ENCODE assay signal across 21 cellular contexts in genomic region chr3:183310936-183311335, GRCh38. TPM values are rescaled to one million over a fixed set of nuclear protein-coding genes. Genes with fewer than 3 reads are reported as not detected.
DNase-seq lines count a peak whose midpoint lies in the region; ATAC-seq and TF ChIP-seq lines count a peak whose summit lies in the region.
"Had no signal": no experiment of that assay in that cellular context is flagged by ENCODE, and none has a peak within 500 bp of the region (broad histone marks: within the 10 kb centered on the region; RNA-seq: fewer than 3 reads in every experiment).

No MANE protein-coding gene starts in this region.

- intact Hi-C loops in activated CD4-positive, alpha-beta T cell treated with anti-CD3 and anti-CD28 coated beads, Interleukin-2, amount 10 ng/mL, durations not matched to agents 24 days and 14 days (cut with micrococcal nuclease) = no loop called here

- peak; percentile 33 for DNase-seq in activated CD8-positive, alpha-beta memory T cell treated with anti-CD3 and anti-CD28 coated beads for 24 hours
- no peak for DNase-seq in activated CD8-positive, alpha-beta memory T cell treated with anti-CD3 and anti-CD28 coated beads, Interleukin-2, amount 50 U/mL, for 4 hours
- DNase-seq in MM.1S (peak; percentile 79), NCI-H146 treated with DMSO at 0.1 percent for 48 hours (lab: John Stamatoyannopoulos, UW; ENCODE audit: unreplicated experiment) (peak; percentile 52), MV-4-11 (lab: John Stamatoyannopoulos, UW) (no peak), GM19238 (ENCODE audit: insufficient read length, low spot score) (no peak)
- DNase-seq in activated CD4-positive, alpha-beta T cell treated with anti-CD3 and anti-CD28 coated beads, Interleukin-2, amount 10 ng/mL, durations not matched to agents 24 days and 14 days = no peak
- DNase-seq: AML-193; Caco-2; Calu3; CD4-positive, alpha-beta T cell; CD8-positive, alpha-beta T cell; DMS79 treated with DMSO at 0.1 percent for 48 hours; GF-D8 had no signal

- H3K9me2 ChIP-seq in MM.1S (replicated peaks; ENCODE audit: insufficient read depth, low read length) = no peaks in the 10 kb centered on the region

- H3F3A ChIP-seq in MM.1S (ENCODE audit: insufficient read depth, low read length) = peaks cover 26% of the 10 kb centered on the region

- no peaks in the 10 kb centered on the region for H3K36me3 ChIP-seq in MM.1S (replicated peaks; ENCODE audit: insufficient read depth, low read length)

- H3K27me3 ChIP-seq in MM.1S (replicated peaks; ENCODE audit: insufficient read depth, low read length) = no peaks in the 10 kb centered on the region
- H3K27me3 ChIP-seq: BLaER1 treated with 17β-estradiol and CSF1 and Interleukin-3, amounts not matched to agents 10 nM and 100 nM had no signal

- H3K4me3 Mint-ChIP-seq in activated CD4-positive, alpha-beta T cell treated with anti-CD3 and anti-CD28 coated beads, Interleukin-2, amount 10 ng/mL, durations not matched to agents 24 days and 14 days = no peak overlapping the region
- H3K4me3 Mint-ChIP-seq: B cell; CD4-positive, alpha-beta T cell; CD8-positive, alpha-beta T cell had no signal

- ATAC-seq in esophagus mucosa = peak; percentile 24
- ATAC-seq: A549; CD8-positive, alpha-beta T cell; GM12878 had no signal

- peaks cover 23% of the 10 kb centered on the region for H3K4me1 ChIP-seq in MM.1S (ENCODE audit: low read length)

- H3K27ac Mint-ChIP-seq in activated CD4-positive, alpha-beta T cell treated with anti-CD3 and anti-CD28 coated beads, Interleukin-2, amount 10 ng/mL, durations not matched to agents 24 days and 14 days = no peak overlapping the region
- H3K27ac Mint-ChIP-seq: B cell; CD4-positive, alpha-beta T cell; CD8-positive, alpha-beta T cell had no signal

- H4K20me1 ChIP-seq in MM.1S (ENCODE audit: insufficient read depth, low read length) = no peaks in the 10 kb centered on the region
- H4K20me1 ChIP-seq: BLaER1 treated with 17β-estradiol and CSF1 and Interleukin-3, amounts not matched to agents 10 nM and 100 nM had no signal

- no peak overlapping the region for H3K9ac ChIP-seq in MM.1S (ENCODE audit: low read length)
- H3K9ac ChIP-seq: BLaER1 treated with 17β-estradiol and CSF1 and Interleukin-3, amounts not matched to agents 10 nM and 100 nM had no signal

- H3K9me3 ChIP-seq in MM.1S (replicated peaks; ENCODE audit: insufficient read depth, low read length) = no peaks in the 10 kb centered on the region
- H3K9me3 ChIP-seq: A549; BLaER1 treated with 17β-estradiol and CSF1 and Interleukin-3, amounts not matched to agents 10 nM and 100 nM had no signal

- H2AFZ ChIP-seq in MM.1S (ENCODE audit: low read length) = no peak overlapping the region

- peaks cover 29% of the 10 kb centered on the region for H3K4me1 Mint-ChIP-seq in activated CD4-positive, alpha-beta T cell treated with anti-CD3 and anti-CD28 coated beads, Interleukin-2, amount 10 ng/mL, durations not matched to agents 24 days and 14 days

- H3K4me3 ChIP-seq in MM.1S (ENCODE audit: low read length) = no peak overlapping the region
- H3K4me3 ChIP-seq: A549; BLaER1 treated with 17β-estradiol and CSF1 and Interleukin-3, amounts not matched to agents 10 nM and 100 nM; GM12878 had no signal

- TF ChIP-seq CTCF in MM.1S (IDR thresholded peaks at IDR 0.05; ENCODE audit: low read length) = no peak

- H3K27ac ChIP-seq in MM.1S (ENCODE audit: low read length) = no peak overlapping the region
- H3K27ac ChIP-seq: 22Rv1; A549; BLaER1 treated with 17β-estradiol and CSF1 and Interleukin-3, amounts not matched to agents 10 nM and 100 nM; C4-2B had no signal

- no peaks in the 10 kb centered on the region for H3K79me2 ChIP-seq in MM.1S (ENCODE audit: low read length)

- no peaks in the 10 kb centered on the region for H3K9me3 Mint-ChIP-seq in activated CD4-positive, alpha-beta T cell treated with anti-CD3 and anti-CD28 coated beads, Interleukin-2, amount 10 ng/mL, durations not matched to agents 24 days and 14 days
- H3K9me3 Mint-ChIP-seq: CD4-positive, alpha-beta T cell; CD8-positive, alpha-beta T cell had no signal

- peaks cover 10% of the 10 kb centered on the region for H3K36me3 Mint-ChIP-seq in activated CD4-positive, alpha-beta T cell treated with anti-CD3 and anti-CD28 coated beads, Interleukin-2, amount 10 ng/mL, durations not matched to agents 24 days and 14 days (ENCODE audit: low read depth)

- no peak overlapping the region for H3K4me2 ChIP-seq in MM.1S (ENCODE audit: low read depth, low read length)
- H3K4me2 ChIP-seq: A549; BLaER1 treated with 17β-estradiol and CSF1 and Interleukin-3, amounts not matched to agents 10 nM and 100 nM had no signal

- no peaks in the 10 kb centered on the region for H3K27me3 Mint-ChIP-seq in activated CD4-positive, alpha-beta T cell treated with anti-CD3 and anti-CD28 coated beads, Interleukin-2, amount 10 ng/mL, durations not matched to agents 24 days and 14 days
- H3K27me3 Mint-ChIP-seq: CD4-positive, alpha-beta T cell had no signal

RNA-seq across cellular contexts. Expression of gene B3GNT5, which starts 57.9 kb away (rescaled TPM):
- total RNA-seq in esophagus mucosa = 70.7 TPM
- 25.0 and 27.9 TPM in 2 replicates for total RNA-seq in activated CD4-positive, alpha-beta T cell treated with anti-CD3 and anti-CD28 coated beads, Interleukin-2, amount 10 ng/mL, durations not matched to agents 24 days and 14 days

Comparison
In these comparisons a context has a peak if more than half of its experiments do, and no peak if none do; other contexts are left out.
1. DNase-seq: peak in activated CD8-positive, alpha-beta memory T cell treated with anti-CD3 and anti-CD28 coated beads for 24 hours (single experiment), MM.1S (single experiment) and NCI-H146 treated with DMSO at 0.1 percent for 48 hours (single experiment); none in activated CD8-positive, alpha-beta memory T cell treated with anti-CD3 and anti-CD28 coated beads, Interleukin-2, amount 50 U/mL, for 4 hours (single experiment), MV-4-11 (single experiment), GM19238 (single experiment) and activated CD4-positive, alpha-beta T cell treated with anti-CD3 and anti-CD28 coated beads, Interleukin-2, amount 10 ng/mL, durations not matched to agents 24 days and 14 days (single experiment).